In genomic region chr22:39246217-39246616, GRCh38 we compare ENCODE assay signal across 21 cellular contexts. TPM values are rescaled to one million over a fixed set of nuclear protein-coding genes. Genes with fewer than 3 reads are reported as not detected.
DNase-seq lines count a peak whose midpoint lies in the region; ATAC-seq, FAIRE-seq and TF ChIP-seq lines count a peak whose summit lies in the region.
"Had no signal": no experiment of that assay in that cellular context is flagged by ENCODE, and none has a peak within 500 bp of the region (broad histone marks: within the 10 kb centered on the region; RNA-seq: fewer than 3 reads in every experiment).

No MANE protein-coding gene starts in this region.

- no peaks in the 10 kb centered on the region for H3K36me3 ChIP-seq in left ventricle myocardium inferior
- peaks cover 0 to 8% (median 0%) of the 10 kb centered on the region in 9 donors for H3K36me3 ChIP-seq in heart left ventricle
- H3K36me3 ChIP-seq in GM12878 (ENCODE audit: control insufficient read depth in 2 of 2, insufficient read depth in 2 of 2, low read length in 1 of 2): no peaks in the 10 kb centered on the region
- H3K36me3 ChIP-seq in ovary: no peaks in the 10 kb centered on the region
- H3K36me3 ChIP-seq in ascending aorta: no peaks in the 10 kb centered on the region
- H3K36me3 ChIP-seq: SJCRH30 had no signal

- in situ Hi-C loops in GM12878 (cut with MboI): no loop called here

- peaks cover 18% of the 10 kb centered on the region for H3K4me1 Mint-ChIP-seq in nephron

- H3K9me3 ChIP-seq in left ventricle myocardium inferior (replicated peaks) (no peaks in the 10 kb centered on the region), heart left ventricle (no peaks in the 10 kb centered on the region), GM12878 (replicated peaks; ENCODE audit: control insufficient read depth, insufficient read depth, low read length) (no peaks in the 10 kb centered on the region), ovary (no peaks in the 10 kb centered on the region), ascending aorta (no peaks in the 10 kb centered on the region)
- H3K9me3 ChIP-seq: SJCRH30 had no signal

- POLR2A ChIA-PET in GM12878 (lab: Charles Lee): no interaction called here

- TF ChIP-seq EP300 in GM12878 (IDR thresholded peaks at IDR 0.05; ENCODE audit: borderline replicate concordance in 1 of 2, control insufficient read depth in 1 of 2, low read depth in 2 of 2, low read length in 2 of 2) (no peak), ovary (IDR thresholded peaks at IDR 0.05) (no peak)

- no TSS peak for BruUV-seq in GM12878 (replicated peaks; lab: Mats Ljungman, UMichigan)

- FAIRE-seq in GM12878 (lab: Jason Lieb, UNC): peak; percentile 38

- H3K4me2 ChIP-seq in GM12878 (ENCODE audit: control insufficient read depth, insufficient read depth): no peak overlapping the region

- TF ChIP-seq RAD21 in GM12878 (IDR thresholded peaks at IDR 0.05; ENCODE audit: insufficient read depth, low read depth, low read length): no peak

- H3K27me3 ChIP-seq in left ventricle myocardium inferior (ENCODE audit: low read depth) (peaks cover 13% of the 10 kb centered on the region), heart left ventricle (peaks cover 0 to 38% (median 0%) of the 10 kb centered on the region in 9 donors), GM12878 (replicated peaks in 1 of 2; ENCODE audit: control insufficient read depth in 2 of 2, insufficient read depth in 2 of 2, low read length in 1 of 2) (peaks cover 11 to 20% of the 10 kb centered on the region in 2 experiments), ovary (no peaks in the 10 kb centered on the region), ascending aorta (peaks cover 4% of the 10 kb centered on the region)

- H3K4me3 Mint-ChIP-seq in nephron: peak overlapping the region in 2 of 3 experiments; percentile 73 to 80

- DNase-seq in left ventricle myocardium inferior (no peak), heart left ventricle (no peak), GM12878 (ENCODE audit: low read depth, low spot score) (no peak), epidermal melanocyte (ENCODE audit: insufficient read length, low spot score) (no peak), ovary (no peak), ascending aorta (ENCODE audit: low spot score in 2 of 2) (no peak)
- DNase-seq: 8988T, DMS153, EL, H7, KG1, NCI-H1048, NCI-H1436 treated with DMSO at 0.1 percent for 48 hours, NCI-H2081, NCI-H748 treated with DMSO at 0.1 percent for 48 hours, OCI-M1, SJCRH30 had no signal

- 68 to 86% (median 74%) methylated on average over 3 of the region's 3 CpGs for WGBS in heart left ventricle, 4 donors
- WGBS in GM12878 (ENCODE audit: insufficient coverage, insufficient replicate concordance, low lambda C conversion rate, missing lambda C conversion rate): 29% methylated on average over 3 of the region's 3 CpGs
- WGBS in ovary, 3 donors: 79 to 92% (median 88%) methylated on average over 3 of the region's 3 CpGs

- H2AFZ ChIP-seq in GM12878 (ENCODE audit: control insufficient read depth, low read depth, low read length): no peak overlapping the region

- peaks cover 84% of the 10 kb centered on the region for H3K4me1 ChIP-seq in left ventricle myocardium inferior
- H3K4me1 ChIP-seq in heart left ventricle: peaks cover 0 to 64% (median 26%) of the 10 kb centered on the region in 12 donors
- peaks cover 9% of the 10 kb centered on the region for H3K4me1 ChIP-seq in GM12878 (ENCODE audit: control insufficient read depth, insufficient read depth, low read length)
- H3K4me1 ChIP-seq in ovary (ENCODE audit: insufficient read depth): peaks cover 5% of the 10 kb centered on the region
- peaks cover 21 to 24% of the 10 kb centered on the region in 2 donors for H3K4me1 ChIP-seq in ascending aorta

- no peaks in the 10 kb centered on the region for H3K36me3 Mint-ChIP-seq in nephron (ENCODE audit: low read depth)

- TF ChIP-seq CTCF in left ventricle myocardium inferior (IDR thresholded peaks at IDR 0.05; ENCODE audit: borderline replicate concordance) (no peak), heart left ventricle (IDR thresholded peaks at IDR 0.05) (no peak), GM12878 (IDR thresholded peaks at IDR 0.05 in 2 of 3, conservative IDR thresholded peaks at IDR 0.05 in 1 of 3; ENCODE audit: control insufficient read depth in 2 of 3, extremely low read depth in 1 of 3, insufficient read depth in 1 of 3, low read depth in 3 of 3, low read length in 3 of 3) (no peak), nephron (IDR thresholded peaks at IDR 0.05; ENCODE audit: unreplicated experiment in 3 of 3) (no peak), ovary (IDR thresholded peaks at IDR 0.05) (no peak), ascending aorta (IDR thresholded peaks at IDR 0.05) (no peak)

- SMC1A ChIA-PET in GM12878 (lab: Charles Lee; ENCODE audit: uncharacterized antibody, unreplicated experiment): interaction anchor here (0.6 kb wide), 1 partner anchor 33 kb away, joined by 3 read pairs; no protein-coding TSS in a partner anchor

- ATAC-seq in heart left ventricle: no peak
- no peak for ATAC-seq in GM12878
- no peak for ATAC-seq in GM18511 (IDR thresholded peaks at IDR 0.05; ENCODE audit: unreplicated experiment)

- CTCF ChIA-PET in GM12878 (lab: Yijun Ruan, JAX): interaction anchor here (0.6 kb wide), 1 partner anchor 29 kb away, joined by 3 read pairs; no protein-coding TSS in a partner anchor

- TF ChIP-seq POLR2A in heart left ventricle (IDR thresholded peaks at IDR 0.05): no peak
- TF ChIP-seq POLR2A in GM12878 (IDR thresholded peaks at IDR 0.05; ENCODE audit: low read depth, low read length): no peak
- no peak for TF ChIP-seq POLR2A in ovary (IDR thresholded peaks at IDR 0.05)

- H3K79me2 ChIP-seq in GM12878 (ENCODE audit: control insufficient read depth, insufficient read depth, low read length): no peaks in the 10 kb centered on the region

- H3K27ac ChIP-seq in left ventricle myocardium inferior (replicated peaks): peak overlapping the region; percentile 16
- peak overlapping the region in 4 of 12 donors; percentile 39 to 98 (median 92) for H3K27ac ChIP-seq in heart left ventricle
- H3K27ac ChIP-seq in GM12878 (ENCODE audit: control insufficient read depth, insufficient read depth): no peak overlapping the region
- H3K27ac ChIP-seq in ovary: peak overlapping the region in 1 of 2 donors; percentile 5
- no peak overlapping the region for H3K27ac ChIP-seq in ascending aorta
- H3K27ac ChIP-seq: RWPE1, SJCRH30 had no signal

- no peak overlapping the region for H3K27ac Mint-ChIP-seq in nephron

- no peak overlapping the region for H3K4me3 ChIP-seq in left ventricle myocardium inferior
- H3K4me3 ChIP-seq in heart left ventricle: no peak overlapping the region
- no peak overlapping the region for H3K4me3 ChIP-seq in GM12878
- H3K4me3 ChIP-seq in ovary: no peak overlapping the region
- no peak overlapping the region for H3K4me3 ChIP-seq in ascending aorta
- H3K4me3 ChIP-seq: SJCRH30 had no signal

- intact Hi-C loops in left ventricle myocardium inferior (cut with micrococcal nuclease): no loop called here
- intact Hi-C loops in heart left ventricle (cut with DNase I): loop anchor here in 3 of 10 donors (5.0 kb wide), 3 partner anchors 46 to 61 kb away; no protein-coding TSS in a partner anchor
- intact Hi-C loops in GM12878 (cut with micrococcal nuclease; ENCODE audit: unreplicated experiment): no loop called here
- intact Hi-C loops in ovary (cut with DNase I): no loop called here
- intact Hi-C loops in ascending aorta (cut with DNase I): no loop called here

- no peak overlapping the region for H3K9ac ChIP-seq in GM12878 (ENCODE audit: control insufficient read depth, insufficient read depth, low read length)

- RAD21 ChIA-PET in GM12878 (lab: Charles Lee; ENCODE audit: unreplicated experiment): no interaction called here

- H4K20me1 ChIP-seq in GM12878 (ENCODE audit: control insufficient read depth, insufficient read depth): no peaks in the 10 kb centered on the region; the same call in 1 of the 2 replicates

- no peaks in the 10 kb centered on the region for H3K9me3 Mint-ChIP-seq in nephron

- H3K27me3 Mint-ChIP-seq in nephron (ENCODE audit: low read depth): peaks cover 69% of the 10 kb centered on the region

TF ChIP-seq in GM12878, 131 proteins besides CTCF, POLR2A, EP300 and RAD21 (continues in another document):
- TF ChIP-seq BMI1 (IDR thresholded peaks at IDR 0.05; ENCODE audit: borderline replicate concordance): no peak
- TF ChIP-seq NFIC (IDR thresholded peaks at IDR 0.05; ENCODE audit: low read depth, low read length): no peak
- TF ChIP-seq SREBF2 (IDR thresholded peaks at IDR 0.05; ENCODE audit: low read length): no peak
- no peak for TF ChIP-seq TAF1 (IDR thresholded peaks at IDR 0.05; ENCODE audit: borderline replicate concordance, low read depth, low read length)
- TF ChIP-seq KAT2A (conservative IDR thresholded peaks at IDR 0.05; ENCODE audit: control insufficient read depth, low read depth, low read length): no peak
- no peak for TF ChIP-seq MTA3 (IDR thresholded peaks at IDR 0.05; ENCODE audit: borderline replicate concordance, low read length)
- TF ChIP-seq TCF12 (IDR thresholded peaks at IDR 0.05; ENCODE audit: low read depth, low read length): no peak
- TF ChIP-seq SMAD5 (IDR thresholded peaks at IDR 0.05; ENCODE audit: low read depth): no peak

RNA-seq across cellular contexts. Expression of gene PDGFB, which starts 1.4 kb away (rescaled TPM):
- total RNA-seq in left ventricle myocardium inferior (17.2 TPM), heart left ventricle (10 to 100 TPM; 15.2 to 43.7 (median 21.8) TPM), GM12878 (2014; rRNA removed) (0.56 and 1.0 TPM in 2 replicates), GM12878 (2014; rRNA removed; fragmentation: Illumina TruSeq; extraction: Trizol) (0.46 and 0.58 TPM in 2 replicates), GM12878 (2021) (0.98 and 1.1 TPM in 2 replicates), ovary (10 to 100 TPM in 1 of 7 donors, 1 to 10 TPM in 6; 3.9 to 10.7 (median 5.5) TPM), ascending aorta (8.9 TPM)
- polyA plus RNA-seq in heart left ventricle (10 to 100 TPM in 1 of 2 donors, 1 to 10 TPM in 1; 9.0 to 21.3 TPM), GM12878 (2011; rRNA removed) (not detected in 2 replicates), GM12878 (2014; fragmentation: Illumina TruSeq; extraction: Trizol) (0.29 and 0.57 TPM in 2 replicates), GM12878 (2014; fragmentation: Nextera tagmentation; extraction: Ambion mirVana) (under 1 TPM; 0.13 to 0.19 TPM), GM12878 (2014; rRNA removed) (0.76 and 0.91 TPM in 2 replicates), GM12878 (2016; fragmentation: Nextera tagmentation; extraction: Ambion mirVana) (under 1 TPM; 0.23 to 0.24 TPM), ovary (1 to 10 TPM; 5.0 to 7.9 TPM)
- not detected in 2 replicates for total RNA-seq in GM12878 (2013; cell fraction: nucleolus; rRNA removed)
- 0.25 TPM for polyA plus RNA-seq in GM12878 (2011; ENCODE audit: low read depth)
- 0.07 TPM in 1 of 2 replicates, not detected in the other for polyA plus RNA-seq in GM12878 (2011; cell fraction: cytosol; rRNA removed)
- polyA plus RNA-seq in GM12878 (2011; cell fraction: nucleus; rRNA removed): 0.09 and 0.19 TPM in 2 replicates
- 0.39 and 1.6 TPM in 2 replicates for polyA plus RNA-seq in GM12878 (2012)
- not detected in 2 replicates for polyA minus RNA-seq in GM12878 (2011; rRNA and poly(A)+ RNA removed)
- polyA minus RNA-seq in GM12878 (2011; cell fraction: cytosol; rRNA and poly(A)+ RNA removed): not detected in 2 replicates
- polyA minus RNA-seq in GM12878 (2011; cell fraction: nucleus; rRNA and poly(A)+ RNA removed): not detected in 2 replicates
- total RNA-seq: NCI-H460 had no signal
